8 cellular contexts compared by ENCODE assay signal in the genomic region with DNA sequence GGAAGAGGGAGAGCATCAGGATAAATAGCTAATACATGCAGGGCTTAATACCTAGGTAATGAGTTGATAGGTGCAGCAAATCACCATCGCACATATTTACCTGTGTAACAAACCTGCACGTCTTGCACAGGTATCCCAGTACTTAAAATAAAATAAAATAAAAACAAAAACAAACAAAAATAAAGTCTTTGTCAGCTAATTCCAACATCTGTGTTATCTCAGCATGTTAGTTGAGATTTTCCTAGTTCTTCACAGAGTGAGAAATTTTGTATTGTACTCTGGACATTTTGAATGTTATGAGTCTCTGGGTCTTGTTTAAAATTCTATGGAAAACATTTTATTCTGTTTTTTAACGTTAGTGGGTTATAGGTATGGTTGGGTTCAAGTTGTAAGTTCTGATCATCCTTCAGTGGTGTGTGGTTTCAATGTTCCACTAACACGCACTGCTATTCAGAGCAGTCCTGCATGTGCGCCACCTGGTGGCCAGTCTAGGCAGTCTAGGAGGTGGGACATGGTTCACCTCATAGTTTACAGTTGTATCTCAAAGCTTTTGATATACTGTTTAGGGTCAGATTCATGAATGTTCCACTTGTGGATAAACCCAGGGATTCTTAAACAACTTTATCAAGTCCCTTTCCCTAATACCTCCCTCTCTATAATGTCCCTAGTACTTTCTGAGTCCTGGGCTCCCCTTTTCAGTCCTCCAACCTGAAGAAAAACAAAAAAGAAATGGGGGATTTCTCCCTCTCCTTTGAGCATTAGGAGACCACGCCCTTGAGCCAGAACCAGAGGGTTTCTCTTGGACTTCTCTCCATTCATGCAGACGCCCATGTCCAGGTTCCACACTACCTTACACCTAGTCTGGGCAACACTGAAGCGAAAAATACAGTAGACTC.
A peak's percentile ranks its signal among the peaks of the same experiment; 100 is the strongest.
DNase-seq lines count a peak whose midpoint lies in the region; ATAC-seq and TF ChIP-seq lines count a peak whose summit lies in the region.

No MANE protein-coding gene starts in this region.

- H3K27me3 ChIP-seq in AG04450 (ENCODE audit: control insufficient read depth, insufficient read depth, low read length) = peaks cover 9% of the 10 kb centered on the region

- POLR2A ChIA-PET in AG04450 (lab: Yijun Ruan, JAX) = interaction anchor here (0.6 kb wide), 1 partner anchor 77 kb away, joined by 10 read pairs; no protein-coding TSS in a partner anchor

- CTCF ChIA-PET in AG04450 (lab: Charles Lee) = interaction anchor here (0.6 to 1.5 kb wide), 19 partner anchors 10 to 819 kb away, joined by 3 to 10 read pairs (median 4); no protein-coding TSS in a partner anchor

- peak; percentile 33 for DNase-seq in AG04450 (ENCODE audit: low read depth, low spot score)
- peak; percentile 34 for DNase-seq in NCI-H2171 (lab: John Stamatoyannopoulos, UW)
- peak; percentile 72 for DNase-seq in activated CD4-positive, CD25-positive, alpha-beta regulatory T cell treated with anti-CD3 and anti-CD28 coated beads, Interleukin-2, amount 50 U/mL, for 16 hours (ENCODE audit: low read depth, low spot score)
- DNase-seq in caudate nucleus (lab: John Stamatoyannopoulos, UW) = peak in 50 of 61 donors; percentile 1 to 65 (median 14)
- DNase-seq in kidney tubule cell (ENCODE audit: low spot score) = peak; percentile 48
- DNase-seq in stimulated activated CD4-positive, alpha-beta T cell treated with anti-CD3 and anti-CD28 coated beads, Interleukin-4, amount 100 ng/mL, for 24 hours = peak; percentile 82

- no peak overlapping the region for H3K27ac ChIP-seq in AG04450 (ENCODE audit: low read depth, low read length)
- no peak overlapping the region for H3K27ac ChIP-seq in caudate nucleus (ENCODE audit: low read depth, low read length)

- H3K4me3 ChIP-seq in AG04450 (ENCODE audit: low read depth, low read length) = no peak overlapping the region

- peak; percentile 96 for TF ChIP-seq CTCF in AG04450 (IDR thresholded peaks at IDR 0.05; ENCODE audit: low read depth, low read length)

- no peaks in the 10 kb centered on the region for H3K9me3 ChIP-seq in AG04450 (ENCODE audit: control insufficient read depth, insufficient read depth, low read length)

- ATAC-seq in GM18861 (IDR thresholded peaks at IDR 0.05; ENCODE audit: unreplicated experiment) (peak; percentile 98), HG03064 (IDR thresholded peaks at IDR 0.05; ENCODE audit: low read depth, unreplicated experiment) (peak; percentile 86)

Comparison
In these comparisons a context has a peak if more than half of its experiments do, and no peak if none do; other contexts are left out.
1. DNase-seq: peak in every context shown above with its lines; median percentile 82 in stimulated activated CD4-positive, alpha-beta T cell treated with anti-CD3 and anti-CD28 coated beads, Interleukin-4, amount 100 ng/mL, for 24 hours; 72 in activated CD4-positive, CD25-positive, alpha-beta regulatory T cell treated with anti-CD3 and anti-CD28 coated beads, Interleukin-2, amount 50 U/mL, for 16 hours; 48 in kidney tubule cell; 34 in NCI-H2171; 33 in AG04450; 14 in caudate nucleus.